1 cellular context compared by ENCODE assay signal in the genomic region with DNA sequence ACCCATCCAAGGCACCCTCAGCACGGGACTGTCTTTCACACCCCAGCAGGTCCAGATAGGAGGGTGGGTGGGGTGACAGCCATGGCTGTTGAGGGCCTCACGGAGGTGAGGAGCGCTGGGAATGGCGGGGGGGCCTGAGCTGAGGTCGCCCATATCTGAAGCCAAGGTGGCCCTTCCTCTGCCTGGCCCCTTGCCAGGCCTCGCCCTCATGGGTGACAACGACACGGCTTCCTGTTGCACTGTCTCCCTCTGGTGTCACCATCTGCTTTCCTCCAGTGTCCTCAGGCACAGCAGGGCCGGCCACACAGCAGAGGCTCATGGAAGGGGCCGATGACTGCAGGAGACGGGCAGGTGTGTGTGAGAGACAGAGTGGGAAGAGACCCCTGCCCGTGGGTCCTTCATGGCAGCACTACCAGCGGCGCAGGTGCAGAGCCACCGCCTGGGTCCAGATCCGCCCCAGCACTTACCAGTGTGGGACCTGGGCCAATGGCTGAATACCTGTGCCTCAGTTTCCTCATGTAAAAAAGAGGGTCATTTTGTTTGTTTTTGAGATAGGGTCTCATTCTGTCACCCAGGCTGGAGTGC.
A peak's percentile ranks its signal among the peaks of the same experiment; 100 is the strongest.
TF ChIP-seq lines count a peak whose summit lies in the region.

No MANE protein-coding gene starts in this region.

TF ChIP-seq in K562, 482 proteins besides CTCF, POLR2A, EP300 and RAD21 (continued from another document):
- no peak for TF ChIP-seq TAF9B (IDR thresholded peaks at IDR 0.05; ENCODE audit: partially characterized antibody)
- TF ChIP-seq RFX5 (IDR thresholded peaks at IDR 0.05; ENCODE audit: low read depth, low read length) = no peak
- no peak for TF ChIP-seq MYC (IDR thresholded peaks at IDR 0.05; ENCODE audit: low read depth, low read length)
- TF ChIP-seq MYC (CRISPR knock-in tag; IDR thresholded peaks at IDR 0.05; ENCODE audit: borderline replicate concordance, low read depth) = no peak
- no peak for TF ChIP-seq BRD9 (IDR thresholded peaks at IDR 0.05; ENCODE audit: low read depth, partially characterized antibody)
- TF ChIP-seq ZFP91 (CRISPR knock-in tag; IDR thresholded peaks at IDR 0.05) = no peak
- no peak for TF ChIP-seq KHSRP (IDR thresholded peaks at IDR 0.05)
- no peak for TF ChIP-seq ZC3H4 (CRISPR knock-in tag; IDR thresholded peaks at IDR 0.05; ENCODE audit: borderline replicate concordance)
- TF ChIP-seq, protein P1, sequence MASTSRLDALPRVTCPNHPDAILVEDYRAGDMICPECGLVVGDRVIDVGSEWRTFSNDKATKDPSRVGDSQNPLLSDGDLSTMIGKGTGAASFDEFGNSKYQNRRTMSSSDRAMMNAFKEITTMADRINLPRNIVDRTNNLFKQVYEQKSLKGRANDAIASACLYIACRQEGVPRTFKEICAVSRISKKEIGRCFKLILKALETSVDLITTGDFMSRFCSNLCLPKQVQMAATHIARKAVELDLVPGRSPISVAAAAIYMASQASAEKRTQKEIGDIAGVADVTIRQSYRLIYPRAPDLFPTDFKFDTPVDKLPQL (IDR thresholded peaks at IDR 0.05; ENCODE audit: extremely low read depth, insufficient read length) = no peak
- no peak for TF ChIP-seq FOXA1 (IDR thresholded peaks at IDR 0.05; ENCODE audit: borderline replicate concordance)
- TF ChIP-seq CC2D1A (IDR thresholded peaks at IDR 0.05) = no peak
- 0 out of 2 replicates have a peak, but pooled peaks have one; percentile 45 for TF ChIP-seq CREM (IDR thresholded peaks at IDR 0.05; ENCODE audit: low read depth)
- no peak for TF ChIP-seq HBP1 (CRISPR knock-in tag; IDR thresholded peaks at IDR 0.05)
- TF ChIP-seq, protein P2, sequence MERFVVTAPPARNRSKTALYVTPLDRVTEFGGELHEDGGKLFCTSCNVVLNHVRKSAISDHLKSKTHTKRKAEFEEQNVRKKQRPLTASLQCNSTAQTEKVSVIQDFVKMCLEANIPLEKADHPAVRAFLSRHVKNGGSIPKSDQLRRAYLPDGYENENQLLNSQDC (CRISPR knock-in tag; IDR thresholded peaks at IDR 0.05) = no peak
- TF ChIP-seq FOXK1 (CRISPR knock-in tag; IDR thresholded peaks at IDR 0.05; ENCODE audit: borderline replicate concordance) = no peak
- TF ChIP-seq ZNF79 (CRISPR knock-in tag; IDR thresholded peaks at IDR 0.05; ENCODE audit: low read depth) = no peak
- TF ChIP-seq ZNF696 (CRISPR knock-in tag; conservative IDR thresholded peaks at IDR 0.05) = no peak
- TF ChIP-seq TAF7 (tag; IDR thresholded peaks at IDR 0.05) = no peak
- no peak for TF ChIP-seq ZMIZ1 (IDR thresholded peaks at IDR 0.05; ENCODE audit: low read depth in 2 of 2, low read length in 2 of 2)
- no peak for TF ChIP-seq ZBTB8A (IDR thresholded peaks at IDR 0.05; ENCODE audit: partially characterized antibody)
- peak; percentile 18; the same call in 1 of the 2 replicates for TF ChIP-seq MYNN (IDR thresholded peaks at IDR 0.05)
- TF ChIP-seq MYNN (CRISPR knock-in tag; IDR thresholded peaks at IDR 0.05) = no peak
- peak; percentile 39; the same call in 1 of the 2 replicates for TF ChIP-seq CTBP1 (IDR thresholded peaks at IDR 0.05; ENCODE audit: borderline replicate concordance)
